In the genomic region with DNA sequence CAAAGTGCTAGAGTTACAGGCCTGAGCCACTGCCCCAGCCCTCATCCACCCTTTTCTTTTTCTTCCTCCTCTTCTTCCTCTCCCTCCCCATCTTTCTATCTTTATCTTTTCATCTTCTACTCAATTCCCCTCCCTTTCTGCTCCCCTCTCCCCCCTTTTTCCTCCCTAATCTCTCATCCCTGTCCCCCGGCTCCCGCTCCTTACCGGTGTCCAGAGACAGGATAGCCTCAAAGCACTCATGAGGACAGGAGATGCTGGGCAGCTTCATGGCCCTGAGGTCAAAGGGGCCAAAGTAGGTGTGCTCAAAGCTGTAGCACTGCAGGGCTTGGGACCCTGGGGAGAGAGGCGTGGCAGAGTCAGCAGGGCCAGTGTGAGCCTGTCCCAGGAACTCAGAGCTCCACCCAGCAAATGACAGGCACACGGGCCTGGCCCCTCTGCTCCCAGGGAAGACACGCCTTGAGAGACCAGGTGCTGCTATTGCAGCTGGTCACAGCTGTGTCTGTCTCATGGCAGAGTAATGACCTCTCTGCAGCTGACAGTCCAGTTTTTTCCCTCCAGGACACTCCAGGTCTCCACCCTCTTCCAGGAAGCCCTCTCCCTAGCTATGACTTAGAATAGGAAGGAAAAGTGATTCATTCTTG, we compare ENCODE assay signal across 10 cellular contexts. TPM values are rescaled to one million over a fixed set of nuclear protein-coding genes. Genes with fewer than 3 reads are reported as not detected.
A peak's percentile ranks its signal among the peaks of the same experiment; 100 is the strongest.
DNase-seq lines count a peak whose midpoint lies in the region; ATAC-seq lines count a peak whose summit lies in the region.
"Had no signal": no experiment of that assay in that cellular context is flagged by ENCODE, and none has a peak within 500 bp of the region (broad histone marks: within the 10 kb centered on the region; RNA-seq: fewer than 3 reads in every experiment).

No MANE protein-coding gene starts in this region.

- peaks cover 25% of the 10 kb centered on the region for H3K27me3 Mint-ChIP-seq in IgD-negative memory B cell
- H3K27me3 Mint-ChIP-seq in central memory CD8-positive, alpha-beta T cell, result peaks cover 10% of the 10 kb centered on the region

- H3K4me3 Mint-ChIP-seq in IgD-negative memory B cell, result peak overlapping the region in 3 of 4 donors; percentile 58 to 85 (median 63)
- peak overlapping the region; percentile 77 for H3K4me3 Mint-ChIP-seq in central memory CD8-positive, alpha-beta T cell

- H3K4me1 Mint-ChIP-seq in IgD-negative memory B cell, result peaks cover 0 to 2% (median 0%) of the 10 kb centered on the region in 3 donors
- peaks cover 21% of the 10 kb centered on the region for H3K4me1 Mint-ChIP-seq in central memory CD8-positive, alpha-beta T cell

- no peaks in the 10 kb centered on the region for H3K36me3 Mint-ChIP-seq in IgD-negative memory B cell
- H3K36me3 Mint-ChIP-seq in central memory CD8-positive, alpha-beta T cell (ENCODE audit: insufficient read depth), result peaks cover 3% of the 10 kb centered on the region

- H3K9me3 Mint-ChIP-seq in IgD-negative memory B cell, result peaks cover 0 to 1% (median 0%) of the 10 kb centered on the region in 3 donors
- H3K9me3 Mint-ChIP-seq in central memory CD8-positive, alpha-beta T cell, result no peaks in the 10 kb centered on the region

- peak; percentile 34 for DNase-seq in COLO668 (lab: John Stamatoyannopoulos, UW; ENCODE audit: unreplicated experiment)
- DNase-seq in central memory CD8-positive, alpha-beta T cell (ENCODE audit: low spot score in 2 of 2), result no peak
- DNase-seq in myocyte (ENCODE audit: low read depth), result peak; percentile 8
- DNase-seq in COLO829 (ENCODE audit: low spot score), result no peak
- DNase-seq in NCI-H1417 (lab: John Stamatoyannopoulos, UW), result no peak
- no peak for DNase-seq in GDM1 (lab: John Stamatoyannopoulos, UW)
- DNase-seq in HPDE6-E6E7 (ENCODE audit: extremely low spot score), result no peak
- DNase-seq: DMS79 treated with DMSO at 0.1 percent for 48 hours, NCI-H1930 had no signal

- H3K27ac Mint-ChIP-seq in IgD-negative memory B cell, result no peak overlapping the region
- H3K27ac Mint-ChIP-seq in central memory CD8-positive, alpha-beta T cell (ENCODE audit: low read depth), result peak overlapping the region; percentile 67

- ATAC-seq in central memory CD8-positive, alpha-beta T cell (replicated peaks; ENCODE audit: extremely low read depth, poor library complexity, severe bottlenecking), result no peak

RNA-seq across cellular contexts. Expression of gene LYPD5, which starts 2.6 kb away (rescaled TPM):
- polyA plus RNA-seq in IgD-negative memory B cell, result not detected
- 0.11 TPM in 1 of 2 replicates, not detected in the other for total RNA-seq in myocyte
- polyA plus RNA-seq in myocyte (2012), result 0.08 TPM

RNA-seq across cellular contexts. Expression of gene KCNN4, which starts 18.8 kb away (rescaled TPM):
- polyA plus RNA-seq in IgD-negative memory B cell, result 87.9 TPM
- total RNA-seq in myocyte, result 0.27 and 1.6 TPM in 2 replicates
- 3.8 TPM for polyA plus RNA-seq in myocyte (2012)

RNA-seq across cellular contexts. Expression of gene ZNF283, which starts 27.5 kb away (rescaled TPM):
- 2.6 TPM for polyA plus RNA-seq in IgD-negative memory B cell
- total RNA-seq in myocyte, result 14.4 and 27.3 TPM in 2 replicates
- 5.6 TPM for polyA plus RNA-seq in myocyte (2012)

RNA-seq across cellular contexts. Expression of gene SMG9, which starts 44.9 kb away (rescaled TPM):
- 15.6 TPM for polyA plus RNA-seq in IgD-negative memory B cell
- total RNA-seq in myocyte, result 16.0 and 19.3 TPM in 2 replicates
- 53.4 TPM for polyA plus RNA-seq in myocyte (2012)

Comparison
In these comparisons a context has a peak if more than half of its experiments do, and no peak if none do; other contexts are left out.
1. DNase-seq: peak in COLO668 (single experiment) and myocyte (single experiment); none in central memory CD8-positive, alpha-beta T cell (0 of 2), COLO829 (single experiment), NCI-H1417 (0 of 3), GDM1 (single experiment) and HPDE6-E6E7 (single experiment).